15 cellular contexts compared by ENCODE assay signal in genomic region chr15:25509697-25510096, GRCh38.
DNase-seq lines count a peak whose midpoint lies in the region; ATAC-seq, FAIRE-seq and TF ChIP-seq lines count a peak whose summit lies in the region.
"Had no signal": no experiment of that assay in that cellular context is flagged by ENCODE, and none has a peak within 500 bp of the region (broad histone marks: within the 10 kb centered on the region; RNA-seq: fewer than 3 reads in every experiment).

No MANE protein-coding gene starts in this region.

- TF ChIP-seq RAD21 in A549 (conservative IDR thresholded peaks at IDR 0.05 in 1 of 2, IDR thresholded peaks at IDR 0.05 in 1 of 2), result no peak

- H3K79me2 ChIP-seq in astrocyte (ENCODE audit: insufficient read depth, low read length) (no peaks in the 10 kb centered on the region), osteoblast (ENCODE audit: insufficient read depth, low read length) (no peaks in the 10 kb centered on the region)

- no peak overlapping the region for H3K4me2 ChIP-seq in A549
- H3K4me2 ChIP-seq in astrocyte (ENCODE audit: low read length), result no peak overlapping the region
- no peak overlapping the region for H3K4me2 ChIP-seq in osteoblast (ENCODE audit: insufficient read depth, low read length)
- H3K4me2 ChIP-seq: BLaER1 treated with 17β-estradiol and CSF1 and Interleukin-3, amounts not matched to agents 10 nM and 100 nM had no signal

- CTCF ChIA-PET in A549 (lab: Yijun Ruan, JAX), result interaction anchor here (0.7 to 4.2 kb wide), 5 partner anchors 23 to 751 kb away, joined by 3 to 19 read pairs (median 5); no protein-coding TSS in a partner anchor

- H3K27me3 ChIP-seq in astrocyte (ENCODE audit: insufficient read depth, low read length), result no peaks in the 10 kb centered on the region
- H3K27me3 ChIP-seq in esophagus muscularis mucosa, result no peaks in the 10 kb centered on the region
- no peaks in the 10 kb centered on the region for H3K27me3 ChIP-seq in osteoblast (ENCODE audit: insufficient read depth, low read length)
- H3K27me3 ChIP-seq: BLaER1 treated with 17β-estradiol and CSF1 and Interleukin-3, amounts not matched to agents 10 nM and 100 nM had no signal

- TF ChIP-seq POLR2A in A549 (IDR thresholded peaks at IDR 0.05; ENCODE audit: low read length), result no peak
- no peak for TF ChIP-seq POLR2A in esophagus muscularis mucosa (IDR thresholded peaks at IDR 0.05; ENCODE audit: low read depth)

- WGBS in A549 (ENCODE audit: missing lambda C conversion rate), result 19% methylated on average over 4 of the region's 4 CpGs
- WGBS in esophagus muscularis mucosa, result 77% methylated on average over 4 of the region's 4 CpGs

- H2AFZ ChIP-seq in astrocyte (ENCODE audit: low read depth, low read length) (no peak overlapping the region), osteoblast (ENCODE audit: low read length) (peak overlapping the region; percentile 29)

- peak overlapping the region; percentile 28 for H3K27ac Mint-ChIP-seq in astrocyte (ENCODE audit: unreplicated experiment)
- H3K27ac Mint-ChIP-seq: CD4-positive, CD25-positive, alpha-beta regulatory T cell had no signal

- no peak overlapping the region for H3K9ac ChIP-seq in astrocyte (ENCODE audit: low read length)
- H3K9ac ChIP-seq: BLaER1 treated with 17β-estradiol and CSF1 and Interleukin-3, amounts not matched to agents 10 nM and 100 nM had no signal

- H3K27ac ChIP-seq in A549 (no peak overlapping the region), astrocyte (ENCODE audit: low read depth, low read length) (no peak overlapping the region), esophagus muscularis mucosa (replicated peaks in 1 of 4) (no peak overlapping the region), osteoblast (ENCODE audit: low read depth, low read length) (no peak overlapping the region)
- H3K27ac ChIP-seq: BLaER1 treated with 17β-estradiol and CSF1 and Interleukin-3, amounts not matched to agents 10 nM and 100 nM had no signal

- H3K36me3 ChIP-seq in astrocyte (ENCODE audit: insufficient read depth, low read length) (no peaks in the 10 kb centered on the region), esophagus muscularis mucosa (no peaks in the 10 kb centered on the region), osteoblast (ENCODE audit: insufficient read depth, low read length) (no peaks in the 10 kb centered on the region)
- H3K36me3 ChIP-seq: BLaER1 treated with 17β-estradiol and CSF1 and Interleukin-3, amounts not matched to agents 10 nM and 100 nM had no signal

- POLR2A ChIA-PET in A549 (lab: Yijun Ruan, JAX), result no interaction called here

- H4K20me1 ChIP-seq in astrocyte (ENCODE audit: insufficient read depth, low read length) (no peaks in the 10 kb centered on the region), osteoblast (ENCODE audit: insufficient read depth, low read length) (no peaks in the 10 kb centered on the region)
- H4K20me1 ChIP-seq: BLaER1 treated with 17β-estradiol and CSF1 and Interleukin-3, amounts not matched to agents 10 nM and 100 nM had no signal

- H3K9me3 ChIP-seq in A549 (no peaks in the 10 kb centered on the region), astrocyte (ENCODE audit: insufficient read depth, low read depth, low read length) (no peaks in the 10 kb centered on the region), esophagus muscularis mucosa (no peaks in the 10 kb centered on the region), osteoblast (ENCODE audit: low read depth, low read length) (no peaks in the 10 kb centered on the region)

- ATAC-seq in A549 (no peak), HG03196 (IDR thresholded peaks at IDR 0.05; ENCODE audit: unreplicated experiment) (no peak), GM21515 (IDR thresholded peaks at IDR 0.05; ENCODE audit: unreplicated experiment) (no peak)

- DNase-seq in A549 (ENCODE audit: low read depth in 1 of 2, low spot score in 1 of 2) (no peak), astrocyte (ENCODE audit: low read depth) (no peak), esophagus muscularis mucosa (ENCODE audit: extremely low spot score) (peak; percentile 68), osteoblast (ENCODE audit: insufficient read length, low spot score, missing footprints) (no peak), iPS-NIHi11 (ENCODE audit: low spot score) (no peak)
- DNase-seq: 8988T; ACHN; CD4-positive, CD25-positive, alpha-beta regulatory T cell; DMS53; GF-D8; H7 had no signal

- H3K4me3 ChIP-seq in A549 (no peak overlapping the region), astrocyte (ENCODE audit: insufficient read depth, low read depth, low read length) (no peak overlapping the region), esophagus muscularis mucosa (no peak overlapping the region), osteoblast (ENCODE audit: insufficient read depth, low read length) (no peak overlapping the region)
- H3K4me3 ChIP-seq: BLaER1 treated with 17β-estradiol and CSF1 and Interleukin-3, amounts not matched to agents 10 nM and 100 nM had no signal

- TF ChIP-seq EP300 in A549 (IDR thresholded peaks at IDR 0.05) (no peak), esophagus muscularis mucosa (IDR thresholded peaks at IDR 0.05) (no peak)

- H3K4me1 Mint-ChIP-seq in astrocyte (ENCODE audit: low read depth, unreplicated experiment), result peaks cover 17% of the 10 kb centered on the region
- H3K4me1 Mint-ChIP-seq: CD4-positive, CD25-positive, alpha-beta regulatory T cell had no signal

- H3K4me1 ChIP-seq in A549 (no peaks in the 10 kb centered on the region), astrocyte (ENCODE audit: insufficient read depth, low read length) (peaks cover 1% of the 10 kb centered on the region), esophagus muscularis mucosa (peaks cover 0 to 27% (median 3%) of the 10 kb centered on the region in 4 donors), osteoblast (ENCODE audit: insufficient read depth, low read length) (peaks cover 2% of the 10 kb centered on the region)

- H3K27me3 Mint-ChIP-seq in astrocyte (ENCODE audit: low read depth, unreplicated experiment), result no peaks in the 10 kb centered on the region

- FAIRE-seq in A549 (lab: Jason Lieb, UNC) (no peak), astrocyte (lab: Jason Lieb, UNC) (no peak)
- FAIRE-seq: GM19239 had no signal

- peaks cover 3% of the 10 kb centered on the region for H3K9me3 Mint-ChIP-seq in astrocyte (ENCODE audit: unreplicated experiment)
- H3K9me3 Mint-ChIP-seq: CD4-positive, CD25-positive, alpha-beta regulatory T cell had no signal

- peak overlapping the region; percentile 6 for H3K4me3 Mint-ChIP-seq in astrocyte (ENCODE audit: unreplicated experiment)
- H3K4me3 Mint-ChIP-seq: CD4-positive, CD25-positive, alpha-beta regulatory T cell had no signal

- no peak for TF ChIP-seq CTCF in A549 (IDR thresholded peaks at IDR 0.05)
- TF ChIP-seq CTCF in astrocyte (IDR thresholded peaks at IDR 0.05; ENCODE audit: insufficient read depth, low read depth, low read length), result no peak
- no peak for TF ChIP-seq CTCF in esophagus muscularis mucosa (IDR thresholded peaks at IDR 0.05)
- TF ChIP-seq CTCF in osteoblast (IDR thresholded peaks at IDR 0.05; ENCODE audit: extremely low read depth, low read depth, low read length), result no peak

- H3K36me3 Mint-ChIP-seq in astrocyte (ENCODE audit: low read depth, unreplicated experiment), result no peaks in the 10 kb centered on the region
- H3K36me3 Mint-ChIP-seq: CD4-positive, CD25-positive, alpha-beta regulatory T cell had no signal

- intact Hi-C loops in esophagus muscularis mucosa (cut with DNase I), result loop anchor here (5.0 to 10.0 kb wide), 3 partner anchors 423 to 1358 kb away; partner anchors contain the start of gene GABRA5

TF ChIP-seq in A549, 52 proteins besides CTCF, POLR2A, EP300 and RAD21:
- no peak for TF ChIP-seq FOXS1 (CRISPR knock-in tag; IDR thresholded peaks at IDR 0.05)
- TF ChIP-seq MAFK (IDR thresholded peaks at IDR 0.05; ENCODE audit: partially characterized antibody), result peak; percentile 33
- no peak for TF ChIP-seq ELK1 (IDR thresholded peaks at IDR 0.05; ENCODE audit: low read depth, low read length)
